In genomic region chr12:130880411-130880885, GRCh38 we compare ENCODE assay signal across 8 cellular contexts.
DNase-seq lines count a peak whose midpoint lies in the region; ATAC-seq lines count a peak whose summit lies in the region.

No MANE protein-coding gene starts in this region.

- H3K4me1 Mint-ChIP-seq in effector memory CD8-positive, alpha-beta T cell (ENCODE audit: low read depth in 2 of 2): peaks cover 22 to 32% of the 10 kb centered on the region in 2 donors

- H3K4me1 ChIP-seq in ACC112 (ENCODE audit: control insufficient read depth, insufficient read depth, low read length, unreplicated experiment): peaks cover 4% of the 10 kb centered on the region

- DNase-seq in effector memory CD8-positive, alpha-beta T cell: no peak
- DNase-seq in HPDE6-E6E7 (ENCODE audit: extremely low spot score): no peak
- no peak for DNase-seq in globus pallidus (ENCODE audit: low spot score)
- DNase-seq in foreskin melanocyte: no peak

- peak overlapping the region; percentile 71 to 79 for H3K4me3 Mint-ChIP-seq in effector memory CD8-positive, alpha-beta T cell

- H3K27me3 ChIP-seq in ACC112 (ENCODE audit: insufficient read depth, low read length): no peaks in the 10 kb centered on the region

- H3K27me3 Mint-ChIP-seq in effector memory CD8-positive, alpha-beta T cell: no peaks in the 10 kb centered on the region

- ATAC-seq in GM18867 (IDR thresholded peaks at IDR 0.05; ENCODE audit: unreplicated experiment): peak; percentile 60
- peak; percentile 59 for ATAC-seq in HG03175 (IDR thresholded peaks at IDR 0.05; ENCODE audit: unreplicated experiment)
- ATAC-seq in effector memory CD8-positive, alpha-beta T cell (replicated peaks): peak; percentile 60
- ATAC-seq in HG03457 (IDR thresholded peaks at IDR 0.05; ENCODE audit: unreplicated experiment): no peak

- H3K36me3 Mint-ChIP-seq in effector memory CD8-positive, alpha-beta T cell (ENCODE audit: insufficient read depth): peaks cover 23% of the 10 kb centered on the region

- H3K27ac Mint-ChIP-seq in effector memory CD8-positive, alpha-beta T cell: peak overlapping the region; percentile 52 to 74

- no peaks in the 10 kb centered on the region for H3K9me3 Mint-ChIP-seq in effector memory CD8-positive, alpha-beta T cell

- H2AFZ ChIP-seq in ACC112 (ENCODE audit: low read length, unreplicated experiment): no peak overlapping the region

- no peaks in the 10 kb centered on the region for H3K79me2 ChIP-seq in ACC112 (ENCODE audit: control insufficient read depth, insufficient read depth, low read length, unreplicated experiment)

- peak overlapping the region; percentile 54 for H3K4me3 ChIP-seq in ACC112 (ENCODE audit: low read depth, low read length)

- no peak overlapping the region for H3K27ac ChIP-seq in ACC112 (ENCODE audit: low read depth, low read length)

- peaks cover 20% of the 10 kb centered on the region for H3K36me3 ChIP-seq in ACC112 (ENCODE audit: insufficient read depth, low read length)
